ENCODE assay signal across 24 cellular contexts in the genomic region with DNA sequence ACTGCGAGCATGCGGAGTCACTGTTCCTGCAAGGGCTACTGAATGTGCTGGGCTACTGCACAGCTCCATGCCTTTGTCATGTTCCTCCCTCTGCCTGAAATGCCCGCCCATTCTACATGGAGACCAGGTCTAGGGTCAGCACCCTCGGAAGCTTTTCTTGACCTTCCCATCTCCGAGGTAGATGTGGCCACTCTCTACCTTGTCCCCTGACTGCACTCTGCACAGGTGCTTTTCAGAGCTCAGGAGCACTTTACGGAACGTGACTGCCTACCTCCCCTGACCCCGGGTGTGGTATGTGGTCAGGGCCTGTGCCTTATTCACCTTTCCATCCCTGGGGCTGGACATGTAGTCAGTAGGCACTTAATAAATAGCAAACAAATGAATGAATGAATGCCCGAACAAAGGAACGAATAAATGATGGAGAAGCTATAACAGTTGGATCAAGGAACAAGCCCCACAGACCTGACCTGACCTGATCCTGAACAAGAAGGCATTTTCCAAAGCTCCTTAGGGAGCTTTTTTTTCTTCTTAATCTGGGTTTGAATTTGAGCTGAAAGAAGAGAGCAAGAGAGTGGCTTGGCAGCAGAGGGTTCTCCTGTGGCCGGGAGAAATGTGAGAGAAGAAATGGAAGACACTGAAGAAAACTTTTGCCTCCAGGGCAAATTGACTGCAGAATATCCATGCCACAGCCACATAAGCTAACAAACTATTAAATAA. TPM values are rescaled to one million over a fixed set of nuclear protein-coding genes. Genes with fewer than 3 reads are reported as not detected.
A peak's percentile ranks its signal among the peaks of the same experiment; 100 is the strongest.
DNase-seq lines count a peak whose midpoint lies in the region; ATAC-seq, FAIRE-seq and TF ChIP-seq lines count a peak whose summit lies in the region.
"Had no signal": no experiment of that assay in that cellular context is flagged by ENCODE, and none has a peak within 500 bp of the region (broad histone marks: within the 10 kb centered on the region; RNA-seq: fewer than 3 reads in every experiment).

No MANE protein-coding gene starts in this region.

- peaks cover 8% of the 10 kb centered on the region for H3K4me1 Mint-ChIP-seq in osteocyte (ENCODE audit: unreplicated experiment)
- H3K4me1 Mint-ChIP-seq in naive thymus-derived CD8-positive, alpha-beta T cell: no peaks in the 10 kb centered on the region

- H3K9me1 ChIP-seq in K562 (ENCODE audit: control insufficient read depth, insufficient read depth, low read length): peaks cover 4% of the 10 kb centered on the region

- TF ChIP-seq EP300 in K562 (IDR thresholded peaks at IDR 0.05; ENCODE audit: low read length): no peak

- no peaks in the 10 kb centered on the region for H3K36me3 ChIP-seq in K562 (ENCODE audit: control insufficient read depth, insufficient read depth, low read length)

- no peak overlapping the region for H3K27ac Mint-ChIP-seq in osteocyte (ENCODE audit: unreplicated experiment)
- H3K27ac Mint-ChIP-seq in naive thymus-derived CD8-positive, alpha-beta T cell: no peak overlapping the region

- H3K9ac ChIP-seq in K562 (ENCODE audit: insufficient read depth in 1 of 2, low read depth in 2 of 2, low read length in 2 of 2): no peak overlapping the region; a peak in 1 of 4 replicates

- H3K9me3 ChIP-seq in K562 (replicated peaks; ENCODE audit: control insufficient read depth, insufficient read depth, low read depth, low read length): no peaks in the 10 kb centered on the region

- ATAC-seq in K562: peak; percentile 23
- no peak for ATAC-seq in naive thymus-derived CD8-positive, alpha-beta T cell
- ATAC-seq: HepG2 had no signal

- H3K27ac ChIP-seq in K562 (ENCODE audit: extremely low read depth, low read depth, low read length): no peak overlapping the region
- H3K27ac ChIP-seq: C4-2B, HL-60 had no signal

- TF ChIP-seq CTCF in K562 (IDR thresholded peaks at IDR 0.05 in 2 of 3, conservative IDR thresholded peaks at IDR 0.05 in 1 of 3; ENCODE audit: insufficient read depth in 2 of 3, low read depth in 1 of 3, low read length in 3 of 3) (no peak), osteocyte (IDR thresholded peaks at IDR 0.05) (no peak)

- no peaks in the 10 kb centered on the region for H3K36me3 Mint-ChIP-seq in osteocyte (ENCODE audit: unreplicated experiment)
- no peaks in the 10 kb centered on the region for H3K36me3 Mint-ChIP-seq in naive thymus-derived CD8-positive, alpha-beta T cell

- peaks cover 51 to 86% of the 10 kb centered on the region in 2 experiments for H3K27me3 ChIP-seq in K562 (ENCODE audit: control insufficient read depth in 2 of 2, insufficient read depth in 2 of 2, low read length in 2 of 2)

- peaks cover 0 to 13% of the 10 kb centered on the region in 2 experiments; a peak in 3 of 5 replicates for H3K4me1 ChIP-seq in K562 (replicated peaks in 1 of 2; ENCODE audit: control insufficient read depth in 2 of 2, insufficient read depth in 2 of 2, low read length in 2 of 2)

- peaks cover 7% of the 10 kb centered on the region for H3K27me3 Mint-ChIP-seq in osteocyte (ENCODE audit: unreplicated experiment)
- H3K27me3 Mint-ChIP-seq in naive thymus-derived CD8-positive, alpha-beta T cell: peaks cover 0 to 21% (median 12%) of the 10 kb centered on the region in 5 donors

- no peak overlapping the region for H3K4me2 ChIP-seq in K562 (ENCODE audit: insufficient read depth, low read length)

- no TSS peak for BruUV-seq in K562 (replicated peaks; lab: Mats Ljungman, UMichigan)

- no peak overlapping the region for H3K4me3 ChIP-seq in K562

- intact Hi-C loops in K562 (cut with micrococcal nuclease): no loop called here

- TF ChIP-seq RAD21 in K562 (CRISPR knock-in tag; conservative IDR thresholded peaks at IDR 0.05 in 1 of 2, IDR thresholded peaks at IDR 0.05 in 1 of 2): no peak

- in situ Hi-C loops in K562 (cut with MboI): no loop called here

- FAIRE-seq in K562 (lab: Jason Lieb, UNC): no peak
- FAIRE-seq: HepG2, RCC 7860 had no signal

- H2AFZ ChIP-seq in K562 (ENCODE audit: low read depth, low read length): no peak overlapping the region

- H3K9me3 Mint-ChIP-seq in osteocyte (ENCODE audit: unreplicated experiment): no peaks in the 10 kb centered on the region
- H3K9me3 Mint-ChIP-seq in naive thymus-derived CD8-positive, alpha-beta T cell: no peaks in the 10 kb centered on the region

- no peak overlapping the region for H3K4me3 Mint-ChIP-seq in osteocyte (ENCODE audit: unreplicated experiment)
- H3K4me3 Mint-ChIP-seq in naive thymus-derived CD8-positive, alpha-beta T cell: no peak overlapping the region

- POLR2A ChIA-PET in K562 (lab: Yijun Ruan, JAX): interaction anchor here (0.5 to 1.5 kb wide), 4 partner anchors 8 to 959 kb away, joined by 3 to 4 read pairs (median 3); partner anchors contain the start of gene RD3
- POLR2A ChIA-PET in naive thymus-derived CD8-positive, alpha-beta T cell (lab: Charles Lee): no interaction called here

- CTCF ChIA-PET in K562 (lab: Yijun Ruan, JAX; ENCODE audit: low intra/inter-chr PET ratio): interaction anchor here (0.7 kb wide), 1 partner anchor 10 kb away, joined by 3 read pairs; no protein-coding TSS in a partner anchor

- no peaks in the 10 kb centered on the region for H3K79me2 ChIP-seq in K562 (ENCODE audit: control insufficient read depth, insufficient read depth, low read length)

- no peak for TF ChIP-seq POLR2A in K562 (conservative IDR thresholded peaks at IDR 0.05)

- WGBS in K562 (ENCODE audit: insufficient coverage, low coverage, missing lambda C conversion rate): 11% methylated on average over 11 of the region's 11 CpGs

- DNase-seq in activated CD8-positive, alpha-beta memory T cell treated with anti-CD3 and anti-CD28 coated beads, Interleukin-2, amount 50 U/mL, for 48 hours: peak; percentile 36
- no peak for DNase-seq in activated CD8-positive, alpha-beta memory T cell treated with anti-CD3 and anti-CD28 coated beads, Interleukin-2, amount 50 U/mL, for 4 hours
- DNase-seq in EH (ENCODE audit: low read depth) (peak; percentile 30), K562 (ENCODE audit: extremely low read depth in 1 of 4, low spot score in 3 of 4) (no peak), osteocyte (ENCODE audit: extremely low spot score, unreplicated experiment) (peak; percentile 62), SHP77 (lab: John Stamatoyannopoulos, UW) (no peak)
- no peak for DNase-seq in stimulated activated CD4-positive, alpha-beta T cell treated with anti-CD3 and anti-CD28 coated beads, Interleukin-2, amount 100 ng/mL, for 24 hours
- no peak for DNase-seq in naive thymus-derived CD8-positive, alpha-beta T cell
- DNase-seq: DMS79, KBM-7, NCI-H1092, NCI-H1436, NCI-H1930, NCI-H510A, NCI-H748 treated with DMSO at 0.1 percent for 48 hours had no signal

- H4K20me1 ChIP-seq in K562 (replicated peaks; ENCODE audit: control insufficient read depth, insufficient read depth, low read length): no peaks in the 10 kb centered on the region

TF ChIP-seq in K562, 482 proteins besides CTCF, POLR2A, EP300 and RAD21:
- TF ChIP-seq PTBP1 (IDR thresholded peaks at IDR 0.05; ENCODE audit: low read depth, low read length) (no peak), ZKSCAN8 (CRISPR knock-in tag; IDR thresholded peaks at IDR 0.05) (peak; percentile 70)
TF ChIP-seq in K562: peak in this region for 1.

RNA-seq across cellular contexts. Expression of gene RD3, which starts 7.9 kb away (rescaled TPM):
- total RNA-seq in K562 (2011; cell fraction: chromatin; rRNA removed; ENCODE audit: low replicate concordance): not detected in 2 replicates
- not detected in 2 replicates for total RNA-seq in K562 (2011; cell fraction: nucleolus; rRNA removed)
- total RNA-seq in K562 (2011; cell fraction: nucleoplasm; rRNA removed): not detected in 2 replicates
- total RNA-seq in K562 (2014; rRNA removed) (not detected in 2 replicates), K562 (2014; rRNA removed; fragmentation: Illumina TruSeq; extraction: Trizol) (not detected in 2 replicates), K562 (2015; rRNA removed; fragmentation: Illumina TruSeq; extraction: Trizol) (not detected in 2 replicates), K562 (2021) (not detected in 2 replicates), osteocyte (not detected in 2 replicates)
- polyA plus RNA-seq in K562 (2011; rRNA removed) (not detected in 2 replicates), K562 (2014; fragmentation: Illumina TruSeq; extraction: Trizol) (not detected in 2 replicates), K562 (2014; fragmentation: Nextera tagmentation; extraction: Ambion mirVana) (not detected), K562 (2014; rRNA removed) (not detected in 2 replicates)
- polyA plus RNA-seq in K562 (2011; cell fraction: cytosol; rRNA removed): not detected in 2 replicates
- not detected in 2 replicates for polyA plus RNA-seq in K562 (2011; cell fraction: nucleus; rRNA removed)
- polyA plus RNA-seq in K562 (2012): not detected in 2 replicates
- polyA minus RNA-seq in K562 (2011; rRNA and poly(A)+ RNA removed): not detected in 2 replicates
- polyA minus RNA-seq in K562 (2011; cell fraction: cytosol; rRNA and poly(A)+ RNA removed): not detected in 2 replicates
- polyA minus RNA-seq in K562 (2011; cell fraction: nucleus; rRNA and poly(A)+ RNA removed): not detected in 2 replicates
- total RNA-seq in naive thymus-derived CD8-positive, alpha-beta T cell: not detected
- not detected for polyA plus RNA-seq in naive thymus-derived CD8-positive, alpha-beta T cell
- total RNA-seq: A172, H7, HepG2, HT-29, OCI-LY7, SK-MEL-5 had no signal
- polyA plus RNA-seq: HepG2 had no signal

Comparison
In these comparisons a context has a peak if more than half of its experiments do, and no peak if none do; other contexts are left out.
1. DNase-seq: peak in activated CD8-positive, alpha-beta memory T cell treated with anti-CD3 and anti-CD28 coated beads, Interleukin-2, amount 50 U/mL, for 48 hours (single experiment), EH (single experiment) and osteocyte (single experiment); none in activated CD8-positive, alpha-beta memory T cell treated with anti-CD3 and anti-CD28 coated beads, Interleukin-2, amount 50 U/mL, for 4 hours (single experiment), K562 (0 of 4), SHP77 (0 of 2), stimulated activated CD4-positive, alpha-beta T cell treated with anti-CD3 and anti-CD28 coated beads, Interleukin-2, amount 100 ng/mL, for 24 hours (0 of 2) and naive thymus-derived CD8-positive, alpha-beta T cell (0 of 10).